ENCODE assay signal across 18 cellular contexts in genomic region chr5:112312295-112312694, GRCh38.
DNase-seq lines count a peak whose midpoint lies in the region; ATAC-seq and TF ChIP-seq lines count a peak whose summit lies in the region.
"Had no signal": no experiment of that assay in that cellular context is flagged by ENCODE, and none has a peak within 500 bp of the region (broad histone marks: within the 10 kb centered on the region; RNA-seq: fewer than 3 reads in every experiment).

No MANE protein-coding gene starts in this region.

- H3K9me3 Mint-ChIP-seq in activated T-helper 1 cell treated with anti-CD3 and anti-CD28 coated beads, Interleukin-12 subunit alpha, Interleukin-12 subunit beta, Interleukin-2, Interleukin-4 antibody, amounts not matched to agents 30 ng/mL and 10 ng/mL and 1 ng/mL, durations not matched to agents 14 hours and 24 hours and 36 hours: no peaks in the 10 kb centered on the region

- H3K4me3 Mint-ChIP-seq in activated T-helper 1 cell treated with anti-CD3 and anti-CD28 coated beads, Interleukin-12 subunit alpha, Interleukin-12 subunit beta, Interleukin-2, Interleukin-4 antibody, amounts not matched to agents 30 ng/mL and 10 ng/mL and 1 ng/mL, durations not matched to agents 14 hours and 24 hours and 36 hours: no peak overlapping the region
- H3K4me3 Mint-ChIP-seq: CD4-positive, CD25-positive, alpha-beta regulatory T cell; CD8-positive, alpha-beta memory T cell had no signal

- TF ChIP-seq CTCF in colonic mucosa (IDR thresholded peaks at IDR 0.05): no peak

- ATAC-seq in GM21515 (IDR thresholded peaks at IDR 0.05; ENCODE audit: unreplicated experiment) (no peak), GM18511 (IDR thresholded peaks at IDR 0.05; ENCODE audit: unreplicated experiment) (no peak)

- H3K27ac Mint-ChIP-seq in activated T-helper 1 cell treated with anti-CD3 and anti-CD28 coated beads, Interleukin-12 subunit alpha, Interleukin-12 subunit beta, Interleukin-2, Interleukin-4 antibody, amounts not matched to agents 30 ng/mL and 10 ng/mL and 1 ng/mL, durations not matched to agents 14 hours and 24 hours and 36 hours: no peak overlapping the region
- H3K27ac Mint-ChIP-seq: CD4-positive, CD25-positive, alpha-beta regulatory T cell; CD8-positive, alpha-beta memory T cell had no signal

- no peak overlapping the region for H3K9ac ChIP-seq in colonic mucosa (ENCODE audit: low read depth in 2 of 2, low read length in 2 of 2)
- H3K9ac ChIP-seq: GM23248 had no signal

- H3K36me3 Mint-ChIP-seq in activated T-helper 1 cell treated with anti-CD3 and anti-CD28 coated beads, Interleukin-12 subunit alpha, Interleukin-12 subunit beta, Interleukin-2, Interleukin-4 antibody, amounts not matched to agents 30 ng/mL and 10 ng/mL and 1 ng/mL, durations not matched to agents 14 hours and 24 hours and 36 hours (ENCODE audit: low read depth): no peaks in the 10 kb centered on the region
- H3K36me3 Mint-ChIP-seq: CD4-positive, CD25-positive, alpha-beta regulatory T cell; CD8-positive, alpha-beta memory T cell had no signal

- no peaks in the 10 kb centered on the region for H3K9me3 ChIP-seq in colonic mucosa
- H3K9me3 ChIP-seq: BE2C, HAP-1 had no signal

- H3K27me3 Mint-ChIP-seq in activated T-helper 1 cell treated with anti-CD3 and anti-CD28 coated beads, Interleukin-12 subunit alpha, Interleukin-12 subunit beta, Interleukin-2, Interleukin-4 antibody, amounts not matched to agents 30 ng/mL and 10 ng/mL and 1 ng/mL, durations not matched to agents 14 hours and 24 hours and 36 hours (ENCODE audit: insufficient read depth): no peaks in the 10 kb centered on the region

- DNase-seq in NCI-H1092 treated with DMSO at 0.1 percent for 48 hours (lab: John Stamatoyannopoulos, UW) (peak; percentile 12), NCI-H1092 (lab: John Stamatoyannopoulos, UW) (no peak), NCI-H69 (lab: John Stamatoyannopoulos, UW) (peak; percentile 63), colonic mucosa (peak; percentile 30)
- DNase-seq in activated T-helper 1 cell treated with anti-CD3 and anti-CD28 coated beads, Interleukin-12 subunit alpha, Interleukin-12 subunit beta, Interleukin-2, Interleukin-4 antibody, amounts not matched to agents 30 ng/mL and 10 ng/mL and 1 ng/mL, durations not matched to agents 14 hours and 24 hours and 36 hours (ENCODE audit: low spot score): no peak
- DNase-seq: ACHN; BE2C; C1 segment of cervical spinal cord; CD4-positive, CD25-positive, alpha-beta regulatory T cell; CD8-positive, alpha-beta memory T cell; COR-L47; DMS 273 treated with DMSO at 0.1 percent for 48 hours; GDM1; KG1 had no signal

- H3K4me1 ChIP-seq in colonic mucosa: no peaks in the 10 kb centered on the region
- H3K4me1 ChIP-seq: BE2C, HAP-1 had no signal

- H3K27me3 ChIP-seq in colonic mucosa: no peaks in the 10 kb centered on the region

- H3K4me1 Mint-ChIP-seq in activated T-helper 1 cell treated with anti-CD3 and anti-CD28 coated beads, Interleukin-12 subunit alpha, Interleukin-12 subunit beta, Interleukin-2, Interleukin-4 antibody, amounts not matched to agents 30 ng/mL and 10 ng/mL and 1 ng/mL, durations not matched to agents 14 hours and 24 hours and 36 hours (ENCODE audit: low read depth): no peaks in the 10 kb centered on the region
- H3K4me1 Mint-ChIP-seq: CD4-positive, CD25-positive, alpha-beta regulatory T cell; CD8-positive, alpha-beta memory T cell had no signal

- no peaks in the 10 kb centered on the region for H3K36me3 ChIP-seq in colonic mucosa
- H3K36me3 ChIP-seq: BE2C, HAP-1 had no signal

- intact Hi-C loops in colonic mucosa (cut with DNase I): no loop called here
- intact Hi-C loops in activated T-helper 1 cell treated with anti-CD3 and anti-CD28 coated beads, Interleukin-12 subunit alpha, Interleukin-12 subunit beta, Interleukin-2, Interleukin-4 antibody, amounts not matched to agents 30 ng/mL and 10 ng/mL and 1 ng/mL, durations not matched to agents 14 hours and 24 hours and 36 hours (cut with micrococcal nuclease): no loop called here

- H3K27ac ChIP-seq in colonic mucosa: no peak overlapping the region
- H3K27ac ChIP-seq: GM23248 had no signal

- H3K4me3 ChIP-seq in colonic mucosa: no peak overlapping the region
- H3K4me3 ChIP-seq: GM23248, HAP-1 had no signal

Comparison
In these comparisons a context has a peak if more than half of its experiments do, and no peak if none do; other contexts are left out.
1. DNase-seq: peak in NCI-H1092 treated with DMSO at 0.1 percent for 48 hours (single experiment), NCI-H69 (single experiment) and colonic mucosa (single experiment); none in NCI-H1092 (single experiment) and activated T-helper 1 cell treated with anti-CD3 and anti-CD28 coated beads, Interleukin-12 subunit alpha, Interleukin-12 subunit beta, Interleukin-2, Interleukin-4 antibody, amounts not matched to agents 30 ng/mL and 10 ng/mL and 1 ng/mL, durations not matched to agents 14 hours and 24 hours and 36 hours (single experiment).